ENCODE assay signal across 9 cellular contexts in the genomic region with DNA sequence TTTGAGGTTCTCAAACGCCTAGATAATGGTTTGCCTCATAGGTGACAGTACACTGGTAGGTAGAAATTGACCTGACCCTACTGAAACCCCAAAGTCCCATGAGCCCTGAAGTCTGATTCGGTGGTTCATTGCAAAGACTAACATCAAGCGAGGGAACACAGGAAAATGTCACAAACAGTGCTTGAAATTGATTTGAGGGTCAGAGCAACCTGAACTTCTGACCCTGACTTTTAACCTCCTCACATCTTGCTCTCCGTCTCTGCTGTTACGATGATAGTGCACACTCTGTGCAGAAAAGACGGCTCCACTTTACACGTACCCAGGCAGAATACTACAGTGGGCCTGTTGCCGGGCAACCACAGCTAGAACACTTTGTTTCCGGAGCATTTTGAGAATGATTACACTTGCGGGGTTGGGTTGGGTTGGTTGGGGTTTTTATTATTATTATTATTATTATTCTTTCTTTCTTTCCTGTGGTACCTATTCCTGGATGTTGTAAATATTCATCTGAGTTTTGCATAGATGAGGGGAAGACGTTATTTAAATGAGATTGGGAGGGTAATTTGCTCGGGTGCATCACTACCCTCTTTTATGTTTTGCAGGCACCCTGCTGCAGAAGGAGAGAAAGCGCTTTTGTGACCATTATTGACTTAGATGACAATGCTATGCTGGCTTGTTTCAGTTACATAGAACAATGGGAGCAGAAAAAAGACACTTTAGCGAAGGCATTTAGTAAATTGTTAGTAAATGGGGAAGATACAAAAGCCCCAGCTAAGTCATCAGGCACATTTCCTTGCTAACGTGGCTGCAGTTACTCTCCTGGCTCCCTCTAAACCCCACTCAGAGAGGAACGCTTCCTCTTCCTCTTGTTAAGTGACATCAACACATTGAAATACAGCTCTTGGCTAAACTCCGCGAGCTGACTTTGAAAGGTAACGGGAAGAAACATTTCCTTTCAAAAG.
DNase-seq lines count a peak whose midpoint lies in the region; ATAC-seq and TF ChIP-seq lines count a peak whose summit lies in the region.
"Had no signal": no experiment of that assay in that cellular context is flagged by ENCODE, and none has a peak within 500 bp of the region (broad histone marks: within the 10 kb centered on the region; RNA-seq: fewer than 3 reads in every experiment).

No MANE protein-coding gene starts in this region.

- H3K27me3 Mint-ChIP-seq in natural killer cell treated with Interleukin-12 subunit alpha and Interleukin-12 subunit beta and Interleukin-15 and Interleukin-18, amount 100 ng/mL, for 72 hours: peaks cover 0 to 2% of the 10 kb centered on the region in 2 donors

- H3K4me3 ChIP-seq in epithelial cell of esophagus (ENCODE audit: low read length) (no peak overlapping the region), SK-N-SH (ENCODE audit: low read depth in 2 of 2, low read length in 1 of 2) (no peak overlapping the region)

- H2AFZ ChIP-seq in SK-N-SH (ENCODE audit: low read depth): no peak overlapping the region

- H3K9ac ChIP-seq in SK-N-SH: no peak overlapping the region

- TF ChIP-seq CTCF in epithelial cell of esophagus (IDR thresholded peaks at IDR 0.05; ENCODE audit: insufficient read depth, low read depth, low read length, missing control alignments) (no peak), SK-N-SH (IDR thresholded peaks at IDR 0.05) (no peak)

- H3K27me3 ChIP-seq in SK-N-SH (ENCODE audit: insufficient read depth): no peaks in the 10 kb centered on the region

- no peaks in the 10 kb centered on the region for H3K4me1 ChIP-seq in SK-N-SH (ENCODE audit: control insufficient read depth in 1 of 2, insufficient read depth in 2 of 2, low read depth in 1 of 2, low read length in 1 of 2)

- H3F3A ChIP-seq in SK-N-SH (replicated peaks; ENCODE audit: insufficient read depth): no peaks in the 10 kb centered on the region

- CTCF ChIA-PET in SK-N-SH (lab: Yijun Ruan, JAX): no interaction called here

- H3K9me2 ChIP-seq in SK-N-SH: no peaks in the 10 kb centered on the region

- TF ChIP-seq RAD21 in SK-N-SH (IDR thresholded peaks at IDR 0.05; ENCODE audit: low read length): no peak

- no peaks in the 10 kb centered on the region for H3K79me2 ChIP-seq in SK-N-SH (ENCODE audit: insufficient read depth)

- ATAC-seq in GM19035 (IDR thresholded peaks at IDR 0.05; ENCODE audit: unreplicated experiment): peak; percentile 52
- no peak for ATAC-seq in natural killer cell treated with Interleukin-12 subunit alpha and Interleukin-12 subunit beta and Interleukin-15 and Interleukin-18, amount 100 ng/mL, for 72 hours
- no peak for ATAC-seq in GM21825 (IDR thresholded peaks at IDR 0.05; ENCODE audit: unreplicated experiment)
- no peak for ATAC-seq in GM18861 (IDR thresholded peaks at IDR 0.05; ENCODE audit: unreplicated experiment)
- ATAC-seq in HG02798 (IDR thresholded peaks at IDR 0.05; ENCODE audit: poor library complexity, unreplicated experiment): no peak
- ATAC-seq: activated T-cell treated with anti-CD3 and anti-CD28 coated beads, Interleukin-2, amount 50 U/mL, for 72 hours had no signal

- H3K36me3 Mint-ChIP-seq in natural killer cell treated with Interleukin-12 subunit alpha and Interleukin-12 subunit beta and Interleukin-15 and Interleukin-18, amount 100 ng/mL, for 72 hours: no peaks in the 10 kb centered on the region

- no peak overlapping the region for H3K27ac ChIP-seq in SK-N-SH (ENCODE audit: low read depth in 2 of 2, low read length in 1 of 2)

- no peaks in the 10 kb centered on the region for H3K9me3 ChIP-seq in SK-N-SH

- peak overlapping the region; percentile 6 for H3K4me3 Mint-ChIP-seq in natural killer cell treated with Interleukin-12 subunit alpha and Interleukin-12 subunit beta and Interleukin-15 and Interleukin-18, amount 100 ng/mL, for 72 hours
- H3K4me3 Mint-ChIP-seq: activated T-cell treated with anti-CD3 and anti-CD28 coated beads, Interleukin-2, amount 50 U/mL, for 72 hours had no signal

- H3K4me2 ChIP-seq in SK-N-SH: no peak overlapping the region

- no peaks in the 10 kb centered on the region for H4K20me1 ChIP-seq in SK-N-SH (ENCODE audit: insufficient read depth)

- peaks cover 11 to 14% of the 10 kb centered on the region in 2 donors for H3K4me1 Mint-ChIP-seq in natural killer cell treated with Interleukin-12 subunit alpha and Interleukin-12 subunit beta and Interleukin-15 and Interleukin-18, amount 100 ng/mL, for 72 hours (ENCODE audit: low read depth in 2 of 2)

- 81% methylated on average over 19 of the region's 19 CpGs for WGBS in SK-N-SH (ENCODE audit: low lambda C conversion rate)

- DNase-seq in NCI-H2227 (lab: John Stamatoyannopoulos, UW; ENCODE audit: unreplicated experiment) (peak; percentile 52), epithelial cell of esophagus (ENCODE audit: low read depth) (peak; percentile 34), SK-N-SH (no peak)
- no peak for DNase-seq in natural killer cell treated with Interleukin-12 subunit alpha and Interleukin-12 subunit beta and Interleukin-15 and Interleukin-18, amount 100 ng/mL, for 72 hours (ENCODE audit: low spot score)
- DNase-seq: activated T-cell treated with anti-CD3 and anti-CD28 coated beads, Interleukin-2, amount 50 U/mL, for 72 hours had no signal

- no peak for TF ChIP-seq EP300 in SK-N-SH (IDR thresholded peaks at IDR 0.05; ENCODE audit: borderline replicate concordance in 1 of 2, low read depth in 1 of 2, low read length in 1 of 2)

- no peak overlapping the region for H3K27ac Mint-ChIP-seq in natural killer cell treated with Interleukin-12 subunit alpha and Interleukin-12 subunit beta and Interleukin-15 and Interleukin-18, amount 100 ng/mL, for 72 hours
- H3K27ac Mint-ChIP-seq: activated T-cell treated with anti-CD3 and anti-CD28 coated beads, Interleukin-2, amount 50 U/mL, for 72 hours had no signal

- no peaks in the 10 kb centered on the region for H3K9me3 Mint-ChIP-seq in natural killer cell treated with Interleukin-12 subunit alpha and Interleukin-12 subunit beta and Interleukin-15 and Interleukin-18, amount 100 ng/mL, for 72 hours

- POLR2A ChIA-PET in SK-N-SH (lab: Yijun Ruan, JAX): no interaction called here

- H3K36me3 ChIP-seq in SK-N-SH (replicated peaks in 1 of 2; ENCODE audit: control insufficient read depth in 1 of 2, insufficient read depth in 2 of 2, low read length in 1 of 2): no peaks in the 10 kb centered on the region

TF ChIP-seq in SK-N-SH, 30 proteins besides CTCF, POLR2A, EP300 and RAD21:
- TF ChIP-seq MXI1 (IDR thresholded peaks at IDR 0.05; ENCODE audit: low read depth, low read length): no peak
- TF ChIP-seq NFIC (IDR thresholded peaks at IDR 0.05; ENCODE audit: borderline replicate concordance): no peak
- TF ChIP-seq GABPA (IDR thresholded peaks at IDR 0.05; ENCODE audit: low read depth): no peak
- TF ChIP-seq GATA2 (CRISPR knock-in tag; IDR thresholded peaks at IDR 0.05): no peak

Comparison
In these comparisons a context has a peak if more than half of its experiments do, and no peak if none do; other contexts are left out.
1. DNase-seq: peak in NCI-H2227 (single experiment) and epithelial cell of esophagus (single experiment); none in natural killer cell treated with Interleukin-12 subunit alpha and Interleukin-12 subunit beta and Interleukin-15 and Interleukin-18, amount 100 ng/mL, for 72 hours (single experiment) and SK-N-SH (single experiment).